ENCODE assay signal across 21 cellular contexts in the genomic region with DNA sequence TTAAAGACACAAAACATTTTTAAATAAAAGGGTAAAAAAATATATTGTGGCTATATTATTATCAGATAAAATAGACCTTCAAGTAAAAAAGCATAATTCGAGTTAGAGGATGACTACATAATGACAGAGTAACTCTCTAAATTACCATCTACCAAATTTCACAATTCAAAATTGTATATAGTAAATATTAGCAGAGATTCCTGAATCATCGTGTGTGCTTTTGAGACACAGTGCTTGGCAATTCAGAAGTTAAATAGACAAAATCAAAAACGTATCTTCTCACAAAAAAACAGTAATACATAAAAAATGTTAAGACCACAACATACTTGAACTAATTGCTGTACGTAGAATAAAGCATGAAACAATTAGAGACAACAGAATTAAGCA.
A peak's percentile ranks its signal among the peaks of the same experiment; 100 is the strongest.
DNase-seq lines count a peak whose midpoint lies in the region; ATAC-seq, FAIRE-seq and TF ChIP-seq lines count a peak whose summit lies in the region.
"Had no signal": no experiment of that assay in that cellular context is flagged by ENCODE, and none has a peak within 500 bp of the region (broad histone marks: within the 10 kb centered on the region; RNA-seq: fewer than 3 reads in every experiment).

No MANE protein-coding gene starts in this region.

- TF ChIP-seq CTCF in MCF 10A (IDR thresholded peaks at IDR 0.05; ENCODE audit: unreplicated experiment) (no peak), breast epithelium (IDR thresholded peaks at IDR 0.05) (no peak), K562 (IDR thresholded peaks at IDR 0.05 in 2 of 3, conservative IDR thresholded peaks at IDR 0.05 in 1 of 3; ENCODE audit: insufficient read depth in 2 of 3, low read depth in 1 of 3, low read length in 3 of 3) (no peak)

- H2AFZ ChIP-seq in K562 (ENCODE audit: low read depth, low read length): no peak overlapping the region
- H2AFZ ChIP-seq: hepatocyte had no signal

- DNase-seq in MCF 10A (ENCODE audit: unreplicated experiment) (peak; percentile 17), breast epithelium (ENCODE audit: low spot score in 2 of 2) (no peak), K562 (ENCODE audit: extremely low read depth in 1 of 4, low spot score in 3 of 4) (no peak), GM19238 (ENCODE audit: insufficient read length, low spot score) (no peak), NCI-H345 treated with DMSO at 0.1 percent for 48 hours (lab: John Stamatoyannopoulos, UW; ENCODE audit: unreplicated experiment) (no peak)
- no peak for DNase-seq in activated effector memory CD4-positive, alpha-beta T cell treated with anti-CD3 and anti-CD28 coated beads, Interleukin-2, amount 50 U/mL, for 16 hours
- DNase-seq: activated CD4-positive, alpha-beta T cell treated with anti-CD3 and anti-CD28 coated beads, Interleukin-2, amount 50 U/mL, for 4 hours; activated naive CD4-positive, alpha-beta T cell treated with Interleukin-2 at 50 U/mL for 16 hours; CD4-positive, CD25-positive, alpha-beta regulatory T cell; effector memory CD8-positive, alpha-beta T cell; NCI-H1417; NCI-H748 treated with DMSO at 0.1 percent for 48 hours; posterior cingulate gyrus; stimulated activated CD4-positive, alpha-beta T cell treated with anti-CD3 and anti-CD28 coated beads, Interleukin-4, amount 100 ng/mL, for 24 hours had no signal

- peak overlapping the region; percentile 48 for H3K4me3 Mint-ChIP-seq in MCF 10A (ENCODE audit: unreplicated experiment)
- H3K4me3 Mint-ChIP-seq: CD4-positive, CD25-positive, alpha-beta regulatory T cell; effector memory CD8-positive, alpha-beta T cell; natural killer cell treated with Interleukin-12 subunit alpha and Interleukin-12 subunit beta and Interleukin-15 and Interleukin-18, amount 100 ng/mL, for 72 hours had no signal

- no peak for FAIRE-seq in K562 (lab: Jason Lieb, UNC)
- FAIRE-seq in islet of Langerhans (lab: Jason Lieb, UNC): peak; percentile 5
- FAIRE-seq: H1 had no signal

- peaks cover 34% of the 10 kb centered on the region for H3K4me1 Mint-ChIP-seq in MCF 10A (ENCODE audit: insufficient read depth, unreplicated experiment)
- H3K4me1 Mint-ChIP-seq: CD4-positive, CD25-positive, alpha-beta regulatory T cell had no signal

- no peak for TF ChIP-seq RAD21 in K562 (CRISPR knock-in tag; conservative IDR thresholded peaks at IDR 0.05 in 1 of 2, IDR thresholded peaks at IDR 0.05 in 1 of 2)

- H3K27ac Mint-ChIP-seq in MCF 10A (ENCODE audit: low read depth, unreplicated experiment): peak overlapping the region; percentile 90
- H3K27ac Mint-ChIP-seq: CD4-positive, CD25-positive, alpha-beta regulatory T cell; effector memory CD8-positive, alpha-beta T cell; natural killer cell treated with Interleukin-12 subunit alpha and Interleukin-12 subunit beta and Interleukin-15 and Interleukin-18, amount 100 ng/mL, for 72 hours had no signal

- WGBS in K562 (ENCODE audit: insufficient coverage, low coverage, missing lambda C conversion rate): 2% methylated on average over 4 of the region's 4 CpGs

- H3K27me3 ChIP-seq in breast epithelium (no peaks in the 10 kb centered on the region), K562 (ENCODE audit: control insufficient read depth in 2 of 2, insufficient read depth in 2 of 2, low read length in 2 of 2) (no peaks in the 10 kb centered on the region)
- H3K27me3 ChIP-seq: hepatocyte, SJSA1, stomach had no signal

- no peak overlapping the region for H3K4me2 ChIP-seq in K562 (ENCODE audit: insufficient read depth, low read length)
- H3K4me2 ChIP-seq: hepatocyte had no signal

- no peak for TF ChIP-seq POLR2A in breast epithelium (IDR thresholded peaks at IDR 0.05)
- no peak for TF ChIP-seq POLR2A in K562 (conservative IDR thresholded peaks at IDR 0.05)

- H3K9me1 ChIP-seq in K562 (ENCODE audit: control insufficient read depth, insufficient read depth, low read length): no peaks in the 10 kb centered on the region

- in situ Hi-C loops in K562 (cut with MboI): no loop called here

- H3K36me3 ChIP-seq in breast epithelium (no peaks in the 10 kb centered on the region), K562 (ENCODE audit: control insufficient read depth, insufficient read depth, low read length) (no peaks in the 10 kb centered on the region)
- H3K36me3 ChIP-seq: SJSA1, stomach had no signal

- no peaks in the 10 kb centered on the region for H3K9me3 ChIP-seq in breast epithelium
- H3K9me3 ChIP-seq in K562 (replicated peaks; ENCODE audit: control insufficient read depth, insufficient read depth, low read depth, low read length): no peaks in the 10 kb centered on the region
- H3K9me3 ChIP-seq: SJSA1, stomach had no signal

- CTCF ChIA-PET in MCF 10A (lab: Yijun Ruan, JAX) (interaction anchor here (0.6 to 1.3 kb wide), 2 partner anchors 36 to 115 kb away, joined by 3 read pairs; no protein-coding TSS in a partner anchor), K562 (lab: Yijun Ruan, JAX; ENCODE audit: low intra/inter-chr PET ratio) (no interaction called here)

- H3K27ac ChIP-seq in breast epithelium: peak overlapping the region in 1 of 2 donors; percentile 77
- no peak overlapping the region for H3K27ac ChIP-seq in K562 (ENCODE audit: extremely low read depth, low read depth, low read length)
- H3K27ac ChIP-seq: hepatocyte, SJSA1 had no signal

- no peaks in the 10 kb centered on the region for H3K79me2 ChIP-seq in K562 (ENCODE audit: control insufficient read depth, insufficient read depth, low read length)
- H3K79me2 ChIP-seq: hepatocyte had no signal

- no peak overlapping the region for H3K9ac ChIP-seq in K562 (ENCODE audit: insufficient read depth in 1 of 2, low read depth in 2 of 2, low read length in 2 of 2)

- POLR2A ChIA-PET in MCF 10A (lab: Yijun Ruan, JAX) (interaction anchor here (0.9 to 2.9 kb wide), 10 partner anchors 18 to 224 kb away, joined by 3 to 29 read pairs (median 4); no protein-coding TSS in a partner anchor), K562 (lab: Yijun Ruan, JAX) (no interaction called here)

- no peak overlapping the region for H3K4me3 ChIP-seq in breast epithelium
- H3K4me3 ChIP-seq in K562: no peak overlapping the region
- H3K4me3 ChIP-seq: hepatocyte, SJSA1, stomach had no signal

- H3K27me3 Mint-ChIP-seq in MCF 10A (ENCODE audit: insufficient read depth, unreplicated experiment): no peaks in the 10 kb centered on the region

- H3K9me3 Mint-ChIP-seq in MCF 10A (ENCODE audit: unreplicated experiment): no peaks in the 10 kb centered on the region
- H3K9me3 Mint-ChIP-seq: CD4-positive, CD25-positive, alpha-beta regulatory T cell; effector memory CD8-positive, alpha-beta T cell; natural killer cell treated with Interleukin-12 subunit alpha and Interleukin-12 subunit beta and Interleukin-15 and Interleukin-18, amount 100 ng/mL, for 72 hours had no signal

- H3K4me1 ChIP-seq in breast epithelium: peaks cover 0 to 7% of the 10 kb centered on the region in 2 donors
- no peaks in the 10 kb centered on the region for H3K4me1 ChIP-seq in K562 (replicated peaks in 1 of 2; ENCODE audit: control insufficient read depth in 2 of 2, insufficient read depth in 2 of 2, low read length in 2 of 2)

- no peaks in the 10 kb centered on the region for H3K36me3 Mint-ChIP-seq in MCF 10A (ENCODE audit: insufficient read depth, unreplicated experiment)
- H3K36me3 Mint-ChIP-seq: CD4-positive, CD25-positive, alpha-beta regulatory T cell; natural killer cell treated with Interleukin-12 subunit alpha and Interleukin-12 subunit beta and Interleukin-15 and Interleukin-18, amount 100 ng/mL, for 72 hours had no signal

- no peaks in the 10 kb centered on the region for H4K20me1 ChIP-seq in K562 (replicated peaks; ENCODE audit: control insufficient read depth, insufficient read depth, low read length)

- no TSS peak for BruUV-seq in MCF 10A (replicated peaks; lab: Mats Ljungman, UMichigan)
- no TSS peak for BruUV-seq in K562 (replicated peaks; lab: Mats Ljungman, UMichigan)

- no peak for TF ChIP-seq EP300 in K562 (IDR thresholded peaks at IDR 0.05; ENCODE audit: low read length)

- intact Hi-C loops in MCF 10A (cut with micrococcal nuclease): loop anchor here (1.0 to 10.0 kb wide), 5 partner anchors 38 to 237 kb away; no protein-coding TSS in a partner anchor
- intact Hi-C loops in breast epithelium (cut with DNase I; ENCODE audit: low total_unique reads): no loop called here
- intact Hi-C loops in K562 (cut with micrococcal nuclease): no loop called here

- ATAC-seq in K562: no peak
- no peak for ATAC-seq in HG02678 (IDR thresholded peaks at IDR 0.05; ENCODE audit: unreplicated experiment)
- ATAC-seq: effector memory CD8-positive, alpha-beta T cell; natural killer cell treated with Interleukin-12 subunit alpha and Interleukin-12 subunit beta and Interleukin-15 and Interleukin-18, amount 100 ng/mL, for 72 hours had no signal

TF ChIP-seq in K562, 482 proteins besides CTCF, POLR2A, EP300 and RAD21:
- TF ChIP-seq BRF1 (IDR thresholded peaks at IDR 0.05; ENCODE audit: borderline replicate concordance, extremely low read depth, insufficient read length) (no peak), CREBBP (IDR thresholded peaks at IDR 0.05; ENCODE audit: low read depth, low read length) (no peak), ZNF584 (CRISPR knock-in tag; IDR thresholded peaks at IDR 0.05; ENCODE audit: low read depth) (no peak), NR2C2 (CRISPR knock-in tag; IDR thresholded peaks at IDR 0.05) (no peak), NR2C2 (tag; IDR thresholded peaks at IDR 0.05) (peak; percentile 36; the same call in 1 of the 2 replicates), MCM7 (IDR thresholded peaks at IDR 0.05) (no peak)
- TF ChIP-seq, protein P1, sequence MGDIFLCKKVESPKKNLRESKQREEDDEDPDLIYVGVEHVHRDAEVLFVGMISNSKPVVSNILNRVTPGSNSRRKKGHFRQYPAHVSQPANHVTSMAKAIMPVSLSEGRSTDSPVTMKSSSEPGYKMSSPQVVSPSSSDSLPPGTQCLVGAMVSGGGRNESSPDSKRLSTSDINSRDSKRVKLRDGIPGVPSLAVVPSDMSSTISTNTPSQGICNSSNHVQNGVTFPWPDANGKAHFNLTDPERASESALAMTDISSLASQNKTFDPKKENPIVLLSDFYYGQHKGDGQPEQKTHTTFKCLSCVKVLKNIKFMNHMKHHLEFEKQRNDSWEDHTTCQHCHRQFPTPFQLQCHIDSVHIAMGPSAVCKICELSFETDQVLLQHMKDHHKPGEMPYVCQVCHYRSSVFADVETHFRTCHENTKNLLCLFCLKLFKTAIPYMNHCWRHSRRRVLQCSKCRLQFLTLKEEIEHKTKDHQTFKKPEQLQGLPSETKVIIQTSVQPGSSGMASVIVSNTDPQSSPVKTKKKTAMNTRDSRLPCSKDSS (IDR thresholded peaks at IDR 0.05; ENCODE audit: low read depth, partially characterized antibody): no peak
